24 cellular contexts compared by ENCODE assay signal in the genomic region with DNA sequence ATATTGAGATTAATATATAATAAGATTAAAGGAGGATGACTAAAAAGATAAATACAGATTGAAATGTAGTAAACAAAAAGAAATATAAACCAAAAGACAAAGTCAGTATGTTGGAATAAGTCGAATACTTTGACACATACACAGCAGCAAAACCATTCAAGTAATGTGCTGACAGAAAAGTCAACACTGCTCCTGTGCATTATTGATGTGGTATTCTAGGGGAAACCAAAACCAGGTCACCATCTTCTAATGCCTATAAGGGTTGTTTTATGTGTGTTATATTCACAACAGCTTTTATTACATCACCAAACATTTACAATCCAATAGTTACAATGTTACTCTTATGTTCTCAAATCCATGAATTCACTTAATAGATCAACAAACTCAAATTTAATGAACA.
"Had no signal": no experiment of that assay in that cellular context is flagged by ENCODE, and none has a peak within 500 bp of the region (broad histone marks: within the 10 kb centered on the region; RNA-seq: fewer than 3 reads in every experiment).

No MANE protein-coding gene starts in this region.

- DNase-seq: activated B cell treated with CpG ODN at 0.5 μM for 24 hours; activated CD4-positive, alpha-beta T cell treated with anti-CD3 and anti-CD28 coated beads for 1 hour; activated CD4-positive, alpha-beta T cell treated with anti-CD3 and anti-CD28 coated beads, Interleukin-2, amount 10 ng/mL, durations not matched to agents 24 days and 14 days; activated CD4-positive, alpha-beta T cell treated with anti-CD3 and anti-CD28 coated beads, Interleukin-2, amount 50 U/mL, for 48 hours; activated CD8-positive, alpha-beta memory T cell treated with anti-CD3 and anti-CD28 coated beads, Interleukin-2, amount 10 ng/mL, durations not matched to agents 7 days and 5 days; activated gamma-delta T cell; activated naive CD4-positive, alpha-beta T cell treated with anti-CD3 and anti-CD28 coated beads, Interleukin-2, amount 10 ng/mL, durations not matched to agents 7 days and 5 days; activated naive CD8-positive, alpha-beta T cell treated with anti-CD3 and anti-CD28 coated beads for 36 hours; activated T-cell treated with anti-CD3 and anti-CD28 coated beads, Interleukin-2, amount 50 U/mL, for 4 hours; brain microvascular endothelial cell; cerebellar nuclear complex; NCI-H1105 treated with DMSO at 0.1 percent for 48 hours; NCI-H1436 treated with DMSO at 0.1 percent for 48 hours; NCI-H187; NCI-H2081; NCI-H446; NCI-H524; Peyer's patch; Right ventricle myocardium superior; T1000 had no signal

- H3K4me1 Mint-ChIP-seq: activated B cell treated with CpG ODN at 0.5 μM for 24 hours; activated CD4-positive, alpha-beta T cell treated with anti-CD3 and anti-CD28 coated beads, Interleukin-2, amount 10 ng/mL, durations not matched to agents 24 days and 14 days; activated CD8-positive, alpha-beta memory T cell treated with anti-CD3 and anti-CD28 coated beads, Interleukin-2, amount 10 ng/mL, durations not matched to agents 7 days and 5 days; activated naive CD4-positive, alpha-beta T cell treated with anti-CD3 and anti-CD28 coated beads, Interleukin-2, amount 10 ng/mL, durations not matched to agents 7 days and 5 days; activated naive CD8-positive, alpha-beta T cell treated with anti-CD3 and anti-CD28 coated beads for 36 hours had no signal

- H3K4me3 Mint-ChIP-seq: activated B cell treated with CpG ODN at 0.5 μM for 24 hours; activated CD4-positive, alpha-beta T cell treated with anti-CD3 and anti-CD28 coated beads, Interleukin-2, amount 10 ng/mL, durations not matched to agents 24 days and 14 days; activated CD8-positive, alpha-beta memory T cell treated with anti-CD3 and anti-CD28 coated beads, Interleukin-2, amount 10 ng/mL, durations not matched to agents 7 days and 5 days; activated naive CD4-positive, alpha-beta T cell treated with anti-CD3 and anti-CD28 coated beads, Interleukin-2, amount 10 ng/mL, durations not matched to agents 7 days and 5 days; activated naive CD8-positive, alpha-beta T cell treated with anti-CD3 and anti-CD28 coated beads for 36 hours; activated T-cell treated with anti-CD3 and anti-CD28 coated beads, Interleukin-2, amount 50 U/mL, for 4 hours had no signal

- H3K27me3 Mint-ChIP-seq: activated B cell treated with CpG ODN at 0.5 μM for 24 hours; activated CD4-positive, alpha-beta T cell treated with anti-CD3 and anti-CD28 coated beads, Interleukin-2, amount 10 ng/mL, durations not matched to agents 24 days and 14 days; activated CD8-positive, alpha-beta memory T cell treated with anti-CD3 and anti-CD28 coated beads, Interleukin-2, amount 10 ng/mL, durations not matched to agents 7 days and 5 days; activated naive CD4-positive, alpha-beta T cell treated with anti-CD3 and anti-CD28 coated beads, Interleukin-2, amount 10 ng/mL, durations not matched to agents 7 days and 5 days had no signal

- H3K9me3 Mint-ChIP-seq: activated B cell treated with CpG ODN at 0.5 μM for 24 hours; activated CD4-positive, alpha-beta T cell treated with anti-CD3 and anti-CD28 coated beads, Interleukin-2, amount 10 ng/mL, durations not matched to agents 24 days and 14 days; activated naive CD4-positive, alpha-beta T cell treated with anti-CD3 and anti-CD28 coated beads, Interleukin-2, amount 10 ng/mL, durations not matched to agents 7 days and 5 days; activated naive CD8-positive, alpha-beta T cell treated with anti-CD3 and anti-CD28 coated beads for 36 hours; activated T-cell treated with anti-CD3 and anti-CD28 coated beads, Interleukin-2, amount 50 U/mL, for 4 hours had no signal

- ATAC-seq: activated CD8-positive, alpha-beta memory T cell treated with anti-CD3 and anti-CD28 coated beads, Interleukin-2, amount 10 ng/mL, durations not matched to agents 7 days and 5 days; activated T-cell treated with anti-CD3 and anti-CD28 coated beads, Interleukin-2, amount 50 U/mL, for 4 hours had no signal

- H3K27ac Mint-ChIP-seq: activated B cell treated with CpG ODN at 0.5 μM for 24 hours; activated CD4-positive, alpha-beta T cell treated with anti-CD3 and anti-CD28 coated beads, Interleukin-2, amount 10 ng/mL, durations not matched to agents 24 days and 14 days; activated CD8-positive, alpha-beta memory T cell treated with anti-CD3 and anti-CD28 coated beads, Interleukin-2, amount 10 ng/mL, durations not matched to agents 7 days and 5 days; activated naive CD4-positive, alpha-beta T cell treated with anti-CD3 and anti-CD28 coated beads, Interleukin-2, amount 10 ng/mL, durations not matched to agents 7 days and 5 days; activated naive CD8-positive, alpha-beta T cell treated with anti-CD3 and anti-CD28 coated beads for 36 hours had no signal

- H3K4me3 ChIP-seq: cardiac muscle cell, Peyer's patch had no signal

- H3K4me1 ChIP-seq: Peyer's patch had no signal

- H3K9me3 ChIP-seq: Peyer's patch had no signal

- H3K36me3 ChIP-seq: brain microvascular endothelial cell, cardiac muscle cell, Peyer's patch had no signal

- H3K27me3 ChIP-seq: brain microvascular endothelial cell, cardiac muscle cell, Peyer's patch had no signal

- H3K27ac ChIP-seq: brain microvascular endothelial cell, cardiac muscle cell, Peyer's patch, RWPE1 had no signal

- FAIRE-seq: colon, TTC549 had no signal

- H3K36me3 Mint-ChIP-seq: activated CD8-positive, alpha-beta memory T cell treated with anti-CD3 and anti-CD28 coated beads, Interleukin-2, amount 10 ng/mL, durations not matched to agents 7 days and 5 days; activated naive CD4-positive, alpha-beta T cell treated with anti-CD3 and anti-CD28 coated beads, Interleukin-2, amount 10 ng/mL, durations not matched to agents 7 days and 5 days; activated naive CD8-positive, alpha-beta T cell treated with anti-CD3 and anti-CD28 coated beads for 36 hours had no signal
